11 cellular contexts compared by ENCODE assay signal in genomic region chr6:116633685-116634084, GRCh38. TPM values are rescaled to one million over a fixed set of nuclear protein-coding genes. Genes with fewer than 3 reads are reported as not detected.
DNase-seq lines count a peak whose midpoint lies in the region; ATAC-seq and TF ChIP-seq lines count a peak whose summit lies in the region.
"Had no signal": no experiment of that assay in that cellular context is flagged by ENCODE, and none has a peak within 500 bp of the region (broad histone marks: within the 10 kb centered on the region; RNA-seq: fewer than 3 reads in every experiment).

No MANE protein-coding gene starts in this region.

- H3K4me3 ChIP-seq in GM12875 (ENCODE audit: low read depth, low read length): no peak overlapping the region

- H3K27me3 Mint-ChIP-seq in CD14-positive monocyte (ENCODE audit: low read depth in 3 of 3): peaks cover 0 to 1% (median 0%) of the 10 kb centered on the region in 3 donors
- H3K27me3 Mint-ChIP-seq: activated CD4-positive, alpha-beta T cell treated with anti-CD3 and anti-CD28 coated beads, Interleukin-2, amount 10 ng/mL, durations not matched to agents 24 days and 14 days had no signal

- DNase-seq in HuH-7 (ENCODE audit: low spot score) (peak; percentile 42), left kidney (ENCODE audit: low read depth, low spot score) (peak; percentile 10), ecto neural progenitor cell (ENCODE audit: low spot score) (no peak), CD14-positive monocyte (ENCODE audit: low spot score) (no peak)
- no peak for DNase-seq in activated CD4-positive, CD25-positive, alpha-beta regulatory T cell treated with anti-CD3 and anti-CD28 coated beads, Interleukin-2, amount 50 U/mL, for 72 hours
- DNase-seq: activated CD4-positive, alpha-beta T cell treated with anti-CD3 and anti-CD28 coated beads, Interleukin-2, amount 10 ng/mL, durations not matched to agents 24 days and 14 days; anterior cingulate cortex; stimulated activated CD4-positive, alpha-beta T cell treated with anti-CD3 and anti-CD28 coated beads, Interleukin-2, amount 100 ng/mL, for 48 hours had no signal

- H3K27ac ChIP-seq in VCaP: peak overlapping the region; percentile 84

- no peaks in the 10 kb centered on the region for H3K9me3 Mint-ChIP-seq in CD14-positive monocyte
- H3K9me3 Mint-ChIP-seq: activated CD4-positive, alpha-beta T cell treated with anti-CD3 and anti-CD28 coated beads, Interleukin-2, amount 10 ng/mL, durations not matched to agents 24 days and 14 days had no signal

- TF ChIP-seq CTCF in GM12875 (IDR thresholded peaks at IDR 0.05; ENCODE audit: borderline replicate concordance, insufficient read depth, low read depth, low read length) (peak; percentile 24; the same call in 1 of the 2 replicates), VCaP (conservative IDR thresholded peaks at IDR 0.05) (peak; percentile 40; the same call in 1 of the 2 replicates), CD14-positive monocyte (IDR thresholded peaks at IDR 0.05) (no peak)

- peak overlapping the region in 1 of 7 donors; percentile 27 for H3K27ac Mint-ChIP-seq in CD14-positive monocyte
- H3K27ac Mint-ChIP-seq: activated CD4-positive, alpha-beta T cell treated with anti-CD3 and anti-CD28 coated beads, Interleukin-2, amount 10 ng/mL, durations not matched to agents 24 days and 14 days had no signal

- intact Hi-C loops in CD14-positive monocyte (cut with micrococcal nuclease): no loop called here

- peaks cover 46 to 49% of the 10 kb centered on the region in 2 donors for H3K36me3 Mint-ChIP-seq in CD14-positive monocyte

- no peak for ATAC-seq in HG02938 (IDR thresholded peaks at IDR 0.05; ENCODE audit: unreplicated experiment)

- H3K4me1 Mint-ChIP-seq in CD14-positive monocyte: peaks cover 12% of the 10 kb centered on the region
- H3K4me1 Mint-ChIP-seq: activated CD4-positive, alpha-beta T cell treated with anti-CD3 and anti-CD28 coated beads, Interleukin-2, amount 10 ng/mL, durations not matched to agents 24 days and 14 days had no signal

- no peak overlapping the region for H3K4me3 Mint-ChIP-seq in CD14-positive monocyte
- H3K4me3 Mint-ChIP-seq: activated CD4-positive, alpha-beta T cell treated with anti-CD3 and anti-CD28 coated beads, Interleukin-2, amount 10 ng/mL, durations not matched to agents 24 days and 14 days had no signal

RNA-seq across cellular contexts. Expression of gene RSPH4A, which starts 17.4 kb away (rescaled TPM):
- polyA plus RNA-seq in CD14-positive monocyte: not detected

RNA-seq across cellular contexts. Expression of gene ZUP1, which starts 34.9 kb away (rescaled TPM):
- 1 to 10 TPM; 3.8 to 5.1 TPM for polyA plus RNA-seq in CD14-positive monocyte

RNA-seq across cellular contexts. Expression of gene KPNA5, which starts 47.3 kb away (rescaled TPM):
- polyA plus RNA-seq in CD14-positive monocyte: 1 to 10 TPM; 1.7 to 2.9 TPM

Comparison
In these comparisons a context has a peak if more than half of its experiments do, and no peak if none do; other contexts are left out.
1. DNase-seq: peak in HuH-7 (single experiment) and left kidney (single experiment); none in ecto neural progenitor cell (single experiment), activated CD4-positive, CD25-positive, alpha-beta regulatory T cell treated with anti-CD3 and anti-CD28 coated beads, Interleukin-2, amount 50 U/mL, for 72 hours (single experiment) and CD14-positive monocyte (single experiment).